ENCODE assay signal across 1 cellular context in the genomic region with DNA sequence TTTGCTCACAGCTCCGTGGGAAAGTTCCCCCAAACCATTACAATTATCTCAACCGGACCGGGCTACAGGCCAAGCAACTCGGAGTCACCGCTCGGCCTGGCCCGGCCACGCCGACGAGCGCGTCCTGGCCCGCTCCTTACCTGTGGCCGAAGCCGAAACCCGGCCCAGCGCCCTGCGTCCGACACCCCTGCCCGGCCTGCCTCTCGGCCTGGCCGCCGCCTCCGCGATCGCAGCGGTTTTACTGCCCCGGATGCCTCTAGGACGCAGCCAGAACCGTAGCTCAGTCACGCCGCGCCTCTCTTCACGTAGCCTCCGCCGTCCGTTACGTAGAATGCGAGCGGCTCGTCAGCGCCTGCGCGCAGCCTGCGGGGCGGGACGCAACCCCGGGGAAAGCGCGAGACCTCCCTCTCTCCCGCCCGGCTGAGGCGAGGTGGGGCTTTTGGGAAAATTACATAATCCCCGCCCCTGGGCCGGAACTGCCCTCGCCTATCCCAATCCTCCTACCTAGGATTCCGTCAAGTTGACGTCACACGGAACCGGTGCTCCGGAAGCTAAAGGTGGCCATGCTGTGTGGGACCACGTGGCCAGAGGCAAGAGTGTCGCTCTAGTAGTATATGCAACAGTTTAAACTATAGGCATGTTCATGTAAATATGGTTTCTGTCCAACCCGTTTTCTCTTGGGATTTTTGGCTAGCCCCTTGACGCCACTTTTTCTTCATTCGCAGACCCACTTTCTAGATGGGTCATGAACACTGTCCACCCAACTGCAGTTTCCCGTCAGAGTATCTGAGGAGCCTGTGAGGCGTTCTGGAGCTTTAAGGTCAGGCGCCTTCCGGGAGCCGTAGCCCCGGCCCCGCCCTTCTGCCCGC.
TF ChIP-seq lines count a peak whose summit lies in the region.

TSS of gene CCDC47 (minus strand) at position 326 of the 869 bp plus-strand sequence. CDS start 7,422 bp downstream, outside the sequence.

TF ChIP-seq in HepG2, 621 proteins besides CTCF, POLR2A, EP300 and RAD21 (continued from another document and continues in another):
- TF ChIP-seq TFE3 (CRISPR knock-in tag; IDR thresholded peaks at IDR 0.05) (peak; percentile 93), HNF4A (CRISPR knock-in tag; IDR thresholded peaks at IDR 0.05) (peak; percentile 19), SMAD1 (CRISPR knock-in tag; IDR thresholded peaks at IDR 0.05; ENCODE audit: borderline replicate concordance, low read depth) (peak; percentile 91; the same call in 1 of the 2 replicates), U2AF1 (optimal IDR thresholded peaks at IDR 0.05; ENCODE audit: low read depth, low read length) (peak; percentile 31), CEBPZ (IDR thresholded peaks at IDR 0.05; ENCODE audit: low read length) (no peak), ZC3H13 (CRISPR knock-in tag; IDR thresholded peaks at IDR 0.05) (peak; percentile 93; the same call in 1 of the 2 replicates), TOPORS (CRISPR knock-in tag; IDR thresholded peaks at IDR 0.05) (no peak; the same call in none of the 2 replicates), ZNF275 (CRISPR knock-in tag; IDR thresholded peaks at IDR 0.05; ENCODE audit: borderline replicate concordance) (no peak; the same call in 1 of the 2 replicates), RORA (CRISPR knock-in tag; IDR thresholded peaks at IDR 0.05) (no peak), ZNF710 (CRISPR knock-in tag; IDR thresholded peaks at IDR 0.05; ENCODE audit: borderline replicate concordance) (peak; percentile 32), TFAP4 (IDR thresholded peaks at IDR 0.05; ENCODE audit: borderline replicate concordance, low read depth) (peak; percentile 27; the same call in 1 of the 2 replicates), ELF3 (CRISPR knock-in tag; IDR thresholded peaks at IDR 0.05) (peak; percentile 85), ZEB1 (IDR thresholded peaks at IDR 0.05; ENCODE audit: insufficient replicate concordance, low read depth) (peak; percentile 86), NCOA1 (CRISPR knock-in tag; IDR thresholded peaks at IDR 0.05) (peak; percentile 57; the same call in 1 of the 2 replicates), POGZ (CRISPR knock-in tag; IDR thresholded peaks at IDR 0.05) (peak; percentile 93), ZNF792 (CRISPR knock-in tag; IDR thresholded peaks at IDR 0.05) (peak; percentile 77; the same call in 1 of the 2 replicates), ZFP1 (CRISPR knock-in tag; IDR thresholded peaks at IDR 0.05) (0 out of 2 replicates have a peak, but pooled peaks have one; percentile 51), NFE2L1 (CRISPR knock-in tag; IDR thresholded peaks at IDR 0.05; ENCODE audit: borderline replicate concordance) (no peak; the same call in 1 of the 2 replicates)
- TF ChIP-seq, protein P1, sequence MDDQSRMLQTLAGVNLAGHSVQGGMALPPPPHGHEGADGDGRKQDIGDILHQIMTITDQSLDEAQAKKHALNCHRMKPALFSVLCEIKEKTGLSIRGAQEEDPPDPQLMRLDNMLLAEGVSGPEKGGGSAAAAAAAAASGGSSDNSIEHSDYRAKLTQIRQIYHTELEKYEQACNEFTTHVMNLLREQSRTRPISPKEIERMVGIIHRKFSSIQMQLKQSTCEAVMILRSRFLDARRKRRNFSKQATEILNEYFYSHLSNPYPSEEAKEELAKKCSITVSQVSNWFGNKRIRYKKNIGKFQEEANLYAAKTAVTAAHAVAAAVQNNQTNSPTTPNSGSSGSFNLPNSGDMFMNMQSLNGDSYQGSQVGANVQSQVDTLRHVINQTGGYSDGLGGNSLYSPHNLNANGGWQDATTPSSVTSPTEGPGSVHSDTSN (CRISPR knock-in tag; IDR thresholded peaks at IDR 0.05; ENCODE audit: borderline replicate concordance): 0 out of 2 replicates have a peak, but pooled peaks have one; percentile 79
- TF ChIP-seq, protein P2, sequence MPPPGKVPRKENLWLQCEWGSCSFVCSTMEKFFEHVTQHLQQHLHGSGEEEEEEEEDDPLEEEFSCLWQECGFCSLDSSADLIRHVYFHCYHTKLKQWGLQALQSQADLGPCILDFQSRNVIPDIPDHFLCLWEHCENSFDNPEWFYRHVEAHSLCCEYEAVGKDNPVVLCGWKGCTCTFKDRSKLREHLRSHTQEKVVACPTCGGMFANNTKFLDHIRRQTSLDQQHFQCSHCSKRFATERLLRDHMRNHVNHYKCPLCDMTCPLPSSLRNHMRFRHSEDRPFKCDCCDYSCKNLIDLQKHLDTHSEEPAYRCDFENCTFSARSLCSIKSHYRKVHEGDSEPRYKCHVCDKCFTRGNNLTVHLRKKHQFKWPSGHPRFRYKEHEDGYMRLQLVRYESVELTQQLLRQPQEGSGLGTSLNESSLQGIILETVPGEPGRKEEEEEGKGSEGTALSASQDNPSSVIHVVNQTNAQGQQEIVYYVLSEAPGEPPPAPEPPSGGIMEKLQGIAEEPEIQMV (CRISPR knock-in tag; IDR thresholded peaks at IDR 0.05; ENCODE audit: low read depth): peak; percentile 81
- TF ChIP-seq, protein P3, sequence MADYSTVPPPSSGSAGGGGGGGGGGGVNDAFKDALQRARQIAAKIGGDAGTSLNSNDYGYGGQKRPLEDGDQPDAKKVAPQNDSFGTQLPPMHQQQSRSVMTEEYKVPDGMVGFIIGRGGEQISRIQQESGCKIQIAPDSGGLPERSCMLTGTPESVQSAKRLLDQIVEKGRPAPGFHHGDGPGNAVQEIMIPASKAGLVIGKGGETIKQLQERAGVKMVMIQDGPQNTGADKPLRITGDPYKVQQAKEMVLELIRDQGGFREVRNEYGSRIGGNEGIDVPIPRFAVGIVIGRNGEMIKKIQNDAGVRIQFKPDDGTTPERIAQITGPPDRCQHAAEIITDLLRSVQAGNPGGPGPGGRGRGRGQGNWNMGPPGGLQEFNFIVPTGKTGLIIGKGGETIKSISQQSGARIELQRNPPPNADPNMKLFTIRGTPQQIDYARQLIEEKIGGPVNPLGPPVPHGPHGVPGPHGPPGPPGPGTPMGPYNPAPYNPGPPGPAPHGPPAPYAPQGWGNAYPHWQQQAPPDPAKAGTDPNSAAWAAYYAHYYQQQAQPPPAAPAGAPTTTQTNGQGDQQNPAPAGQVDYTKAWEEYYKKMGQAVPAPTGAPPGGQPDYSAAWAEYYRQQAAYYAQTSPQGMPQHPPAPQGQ (CRISPR knock-in tag; IDR thresholded peaks at IDR 0.05; ENCODE audit: borderline replicate concordance): no peak
- TF ChIP-seq, protein P4, sequence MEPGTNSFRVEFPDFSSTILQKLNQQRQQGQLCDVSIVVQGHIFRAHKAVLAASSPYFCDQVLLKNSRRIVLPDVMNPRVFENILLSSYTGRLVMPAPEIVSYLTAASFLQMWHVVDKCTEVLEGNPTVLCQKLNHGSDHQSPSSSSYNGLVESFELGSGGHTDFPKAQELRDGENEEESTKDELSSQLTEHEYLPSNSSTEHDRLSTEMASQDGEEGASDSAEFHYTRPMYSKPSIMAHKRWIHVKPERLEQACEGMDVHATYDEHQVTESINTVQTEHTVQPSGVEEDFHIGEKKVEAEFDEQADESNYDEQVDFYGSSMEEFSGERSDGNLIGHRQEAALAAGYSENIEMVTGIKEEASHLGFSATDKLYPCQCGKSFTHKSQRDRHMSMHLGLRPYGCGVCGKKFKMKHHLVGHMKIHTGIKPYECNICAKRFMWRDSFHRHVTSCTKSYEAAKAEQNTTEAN (CRISPR knock-in tag; conservative IDR thresholded peaks at IDR 0.05): peak; percentile 80; the same call in 1 of the 2 replicates
- TF ChIP-seq, protein P5, sequence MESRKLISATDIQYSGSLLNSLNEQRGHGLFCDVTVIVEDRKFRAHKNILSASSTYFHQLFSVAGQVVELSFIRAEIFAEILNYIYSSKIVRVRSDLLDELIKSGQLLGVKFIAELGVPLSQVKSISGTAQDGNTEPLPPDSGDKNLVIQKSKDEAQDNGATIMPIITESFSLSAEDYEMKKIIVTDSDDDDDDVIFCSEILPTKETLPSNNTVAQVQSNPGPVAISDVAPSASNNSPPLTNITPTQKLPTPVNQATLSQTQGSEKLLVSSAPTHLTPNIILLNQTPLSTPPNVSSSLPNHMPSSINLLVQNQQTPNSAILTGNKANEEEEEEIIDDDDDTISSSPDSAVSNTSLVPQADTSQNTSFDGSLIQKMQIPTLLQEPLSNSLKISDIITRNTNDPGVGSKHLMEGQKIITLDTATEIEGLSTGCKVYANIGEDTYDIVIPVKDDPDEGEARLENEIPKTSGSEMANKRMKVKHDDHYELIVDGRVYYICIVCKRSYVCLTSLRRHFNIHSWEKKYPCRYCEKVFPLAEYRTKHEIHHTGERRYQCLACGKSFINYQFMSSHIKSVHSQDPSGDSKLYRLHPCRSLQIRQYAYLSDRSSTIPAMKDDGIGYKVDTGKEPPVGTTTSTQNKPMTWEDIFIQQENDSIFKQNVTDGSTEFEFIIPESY (CRISPR knock-in tag; IDR thresholded peaks at IDR 0.05): no peak; the same call in none of the 2 replicates
- TF ChIP-seq, protein P6, sequence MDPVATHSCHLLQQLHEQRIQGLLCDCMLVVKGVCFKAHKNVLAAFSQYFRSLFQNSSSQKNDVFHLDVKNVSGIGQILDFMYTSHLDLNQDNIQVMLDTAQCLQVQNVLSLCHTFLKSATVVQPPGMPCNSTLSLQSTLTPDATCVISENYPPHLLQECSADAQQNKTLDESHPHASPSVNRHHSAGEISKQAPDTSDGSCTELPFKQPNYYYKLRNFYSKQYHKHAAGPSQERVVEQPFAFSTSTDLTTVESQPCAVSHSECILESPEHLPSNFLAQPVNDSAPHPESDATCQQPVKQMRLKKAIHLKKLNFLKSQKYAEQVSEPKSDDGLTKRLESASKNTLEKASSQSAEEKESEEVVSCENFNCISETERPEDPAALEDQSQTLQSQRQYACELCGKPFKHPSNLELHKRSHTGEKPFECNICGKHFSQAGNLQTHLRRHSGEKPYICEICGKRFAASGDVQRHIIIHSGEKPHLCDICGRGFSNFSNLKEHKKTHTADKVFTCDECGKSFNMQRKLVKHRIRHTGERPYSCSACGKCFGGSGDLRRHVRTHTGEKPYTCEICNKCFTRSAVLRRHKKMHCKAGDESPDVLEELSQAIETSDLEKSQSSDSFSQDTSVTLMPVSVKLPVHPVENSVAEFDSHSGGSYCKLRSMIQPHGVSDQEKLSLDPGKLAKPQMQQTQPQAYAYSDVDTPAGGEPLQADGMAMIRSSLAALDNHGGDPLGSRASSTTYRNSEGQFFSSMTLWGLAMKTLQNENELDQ (CRISPR knock-in tag; IDR thresholded peaks at IDR 0.05; ENCODE audit: borderline replicate concordance): peak; percentile 89
